Comparison of ENCODE assay signal across 1 cellular context in the genomic region with DNA sequence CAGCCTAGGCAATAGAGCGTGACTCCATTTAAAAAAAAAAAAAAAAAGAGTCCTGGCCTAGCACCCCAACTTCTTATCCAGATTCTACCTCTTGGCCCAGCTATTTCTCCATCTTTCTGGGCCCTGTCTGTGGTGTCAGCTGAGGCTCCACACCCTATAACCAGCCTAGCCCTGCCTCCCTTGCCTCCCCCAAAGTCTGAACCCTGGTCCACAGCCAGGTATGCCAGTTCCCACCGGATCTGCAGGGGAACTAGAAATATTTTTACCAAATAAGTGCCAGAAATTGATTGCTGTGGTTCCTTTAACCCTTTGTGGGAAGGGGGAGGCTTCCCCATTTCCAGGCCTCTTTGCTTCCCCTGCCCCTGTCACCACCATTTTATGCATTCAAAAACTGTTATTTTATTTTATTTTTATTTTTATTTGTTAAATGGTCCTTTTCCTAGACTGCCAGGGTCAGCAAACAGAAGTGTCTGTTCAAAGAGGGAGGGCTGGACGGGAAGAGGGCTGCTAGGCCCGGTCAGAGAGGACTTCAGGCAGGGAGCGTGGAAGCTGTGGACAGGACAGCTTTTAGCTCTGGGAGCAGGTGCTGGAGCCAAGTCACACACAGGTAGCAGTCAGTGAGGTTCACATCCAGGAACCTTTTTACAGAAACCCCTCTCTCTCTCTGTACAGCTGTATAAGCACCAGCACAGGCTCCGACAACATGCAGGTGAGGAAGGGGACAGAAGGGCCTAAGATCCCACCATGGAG.
TF ChIP-seq lines count a peak whose summit lies in the region.

No MANE protein-coding gene starts in this region.

TF ChIP-seq in HCT116, 20 proteins besides CTCF, POLR2A, EP300 and RAD21 (continued from another document):
- TF ChIP-seq, protein P1, sequence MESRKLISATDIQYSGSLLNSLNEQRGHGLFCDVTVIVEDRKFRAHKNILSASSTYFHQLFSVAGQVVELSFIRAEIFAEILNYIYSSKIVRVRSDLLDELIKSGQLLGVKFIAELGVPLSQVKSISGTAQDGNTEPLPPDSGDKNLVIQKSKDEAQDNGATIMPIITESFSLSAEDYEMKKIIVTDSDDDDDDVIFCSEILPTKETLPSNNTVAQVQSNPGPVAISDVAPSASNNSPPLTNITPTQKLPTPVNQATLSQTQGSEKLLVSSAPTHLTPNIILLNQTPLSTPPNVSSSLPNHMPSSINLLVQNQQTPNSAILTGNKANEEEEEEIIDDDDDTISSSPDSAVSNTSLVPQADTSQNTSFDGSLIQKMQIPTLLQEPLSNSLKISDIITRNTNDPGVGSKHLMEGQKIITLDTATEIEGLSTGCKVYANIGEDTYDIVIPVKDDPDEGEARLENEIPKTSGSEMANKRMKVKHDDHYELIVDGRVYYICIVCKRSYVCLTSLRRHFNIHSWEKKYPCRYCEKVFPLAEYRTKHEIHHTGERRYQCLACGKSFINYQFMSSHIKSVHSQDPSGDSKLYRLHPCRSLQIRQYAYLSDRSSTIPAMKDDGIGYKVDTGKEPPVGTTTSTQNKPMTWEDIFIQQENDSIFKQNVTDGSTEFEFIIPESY (IDR thresholded peaks at IDR 0.05; ENCODE audit: extremely low read depth, insufficient replicate concordance, low read length): no peak
- no peak for TF ChIP-seq EGR1 (IDR thresholded peaks at IDR 0.05; ENCODE audit: low read depth)
- no peak for TF ChIP-seq SIN3A (IDR thresholded peaks at IDR 0.05; ENCODE audit: low read depth)
- no peak for TF ChIP-seq TCF7L2 (IDR thresholded peaks at IDR 0.05; ENCODE audit: borderline replicate concordance, extremely low read depth, insufficient read depth, insufficient read length)
- TF ChIP-seq CBX3 (IDR thresholded peaks at IDR 0.05; ENCODE audit: low read depth): no peak
- no peak for TF ChIP-seq FOSL1 (IDR thresholded peaks at IDR 0.05; ENCODE audit: low read depth)
- TF ChIP-seq ZNF274 (IDR thresholded peaks at IDR 0.05; ENCODE audit: low read depth, low read length): no peak
- TF ChIP-seq, protein P2, sequence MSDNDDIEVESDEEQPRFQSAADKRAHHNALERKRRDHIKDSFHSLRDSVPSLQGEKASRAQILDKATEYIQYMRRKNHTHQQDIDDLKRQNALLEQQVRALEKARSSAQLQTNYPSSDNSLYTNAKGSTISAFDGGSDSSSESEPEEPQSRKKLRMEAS (IDR thresholded peaks at IDR 0.05): no peak
